In the genomic region with DNA sequence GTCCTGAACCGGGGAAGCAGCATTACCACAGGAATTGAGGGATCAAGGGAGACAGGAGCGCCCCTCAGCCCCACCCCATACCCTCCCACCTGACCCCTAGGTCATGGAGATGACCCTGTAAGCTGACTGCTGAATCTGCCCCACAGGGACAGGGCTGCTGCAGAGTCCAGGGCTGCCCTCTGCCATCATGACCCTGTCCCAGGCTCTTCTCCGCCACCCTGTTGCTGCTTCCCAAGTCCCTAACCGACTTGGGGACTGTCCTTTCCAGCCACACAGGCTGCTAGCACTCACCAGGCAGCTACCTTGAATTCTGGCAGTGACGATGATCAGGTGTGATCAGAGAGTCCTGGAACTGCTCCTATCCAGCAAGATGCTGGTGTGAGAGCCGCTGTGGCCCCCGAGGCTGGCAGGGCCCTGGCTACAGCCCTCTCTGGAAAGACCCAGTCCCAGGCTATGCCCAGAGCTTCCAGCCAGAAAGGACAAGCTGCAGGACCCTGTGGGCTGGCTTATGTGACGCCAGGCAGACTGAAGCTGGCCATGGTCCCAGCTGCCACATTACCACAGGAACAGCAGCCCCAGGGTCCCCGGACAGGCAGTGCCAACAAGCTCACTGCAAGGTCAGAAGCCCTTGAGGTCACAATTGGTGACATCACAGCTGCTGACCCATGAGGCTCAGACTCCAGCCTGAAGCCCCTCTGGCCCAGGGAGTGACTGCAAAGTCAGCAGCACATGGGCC, we compare ENCODE assay signal across 3 cellular contexts.
A peak's percentile ranks its signal among the peaks of the same experiment; 100 is the strongest.
TF ChIP-seq lines count a peak whose summit lies in the region.

A gene with protein sequence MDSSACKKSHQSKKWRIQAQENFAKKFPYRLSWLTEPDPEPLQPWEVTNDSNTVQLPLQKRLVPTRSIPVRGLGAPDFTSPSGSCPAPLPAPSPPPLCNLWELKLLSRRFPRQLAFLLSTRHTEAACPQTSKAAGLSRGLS (minus strand): TSS at position 597 of the 736 bp plus-strand sequence. CDS start 5,542 bp downstream, outside the sequence.

TF ChIP-seq in GM23338, 12 proteins besides CTCF, POLR2A, EP300 and RAD21 (continued from another document and continues in another):
- TF ChIP-seq, protein P1, sequence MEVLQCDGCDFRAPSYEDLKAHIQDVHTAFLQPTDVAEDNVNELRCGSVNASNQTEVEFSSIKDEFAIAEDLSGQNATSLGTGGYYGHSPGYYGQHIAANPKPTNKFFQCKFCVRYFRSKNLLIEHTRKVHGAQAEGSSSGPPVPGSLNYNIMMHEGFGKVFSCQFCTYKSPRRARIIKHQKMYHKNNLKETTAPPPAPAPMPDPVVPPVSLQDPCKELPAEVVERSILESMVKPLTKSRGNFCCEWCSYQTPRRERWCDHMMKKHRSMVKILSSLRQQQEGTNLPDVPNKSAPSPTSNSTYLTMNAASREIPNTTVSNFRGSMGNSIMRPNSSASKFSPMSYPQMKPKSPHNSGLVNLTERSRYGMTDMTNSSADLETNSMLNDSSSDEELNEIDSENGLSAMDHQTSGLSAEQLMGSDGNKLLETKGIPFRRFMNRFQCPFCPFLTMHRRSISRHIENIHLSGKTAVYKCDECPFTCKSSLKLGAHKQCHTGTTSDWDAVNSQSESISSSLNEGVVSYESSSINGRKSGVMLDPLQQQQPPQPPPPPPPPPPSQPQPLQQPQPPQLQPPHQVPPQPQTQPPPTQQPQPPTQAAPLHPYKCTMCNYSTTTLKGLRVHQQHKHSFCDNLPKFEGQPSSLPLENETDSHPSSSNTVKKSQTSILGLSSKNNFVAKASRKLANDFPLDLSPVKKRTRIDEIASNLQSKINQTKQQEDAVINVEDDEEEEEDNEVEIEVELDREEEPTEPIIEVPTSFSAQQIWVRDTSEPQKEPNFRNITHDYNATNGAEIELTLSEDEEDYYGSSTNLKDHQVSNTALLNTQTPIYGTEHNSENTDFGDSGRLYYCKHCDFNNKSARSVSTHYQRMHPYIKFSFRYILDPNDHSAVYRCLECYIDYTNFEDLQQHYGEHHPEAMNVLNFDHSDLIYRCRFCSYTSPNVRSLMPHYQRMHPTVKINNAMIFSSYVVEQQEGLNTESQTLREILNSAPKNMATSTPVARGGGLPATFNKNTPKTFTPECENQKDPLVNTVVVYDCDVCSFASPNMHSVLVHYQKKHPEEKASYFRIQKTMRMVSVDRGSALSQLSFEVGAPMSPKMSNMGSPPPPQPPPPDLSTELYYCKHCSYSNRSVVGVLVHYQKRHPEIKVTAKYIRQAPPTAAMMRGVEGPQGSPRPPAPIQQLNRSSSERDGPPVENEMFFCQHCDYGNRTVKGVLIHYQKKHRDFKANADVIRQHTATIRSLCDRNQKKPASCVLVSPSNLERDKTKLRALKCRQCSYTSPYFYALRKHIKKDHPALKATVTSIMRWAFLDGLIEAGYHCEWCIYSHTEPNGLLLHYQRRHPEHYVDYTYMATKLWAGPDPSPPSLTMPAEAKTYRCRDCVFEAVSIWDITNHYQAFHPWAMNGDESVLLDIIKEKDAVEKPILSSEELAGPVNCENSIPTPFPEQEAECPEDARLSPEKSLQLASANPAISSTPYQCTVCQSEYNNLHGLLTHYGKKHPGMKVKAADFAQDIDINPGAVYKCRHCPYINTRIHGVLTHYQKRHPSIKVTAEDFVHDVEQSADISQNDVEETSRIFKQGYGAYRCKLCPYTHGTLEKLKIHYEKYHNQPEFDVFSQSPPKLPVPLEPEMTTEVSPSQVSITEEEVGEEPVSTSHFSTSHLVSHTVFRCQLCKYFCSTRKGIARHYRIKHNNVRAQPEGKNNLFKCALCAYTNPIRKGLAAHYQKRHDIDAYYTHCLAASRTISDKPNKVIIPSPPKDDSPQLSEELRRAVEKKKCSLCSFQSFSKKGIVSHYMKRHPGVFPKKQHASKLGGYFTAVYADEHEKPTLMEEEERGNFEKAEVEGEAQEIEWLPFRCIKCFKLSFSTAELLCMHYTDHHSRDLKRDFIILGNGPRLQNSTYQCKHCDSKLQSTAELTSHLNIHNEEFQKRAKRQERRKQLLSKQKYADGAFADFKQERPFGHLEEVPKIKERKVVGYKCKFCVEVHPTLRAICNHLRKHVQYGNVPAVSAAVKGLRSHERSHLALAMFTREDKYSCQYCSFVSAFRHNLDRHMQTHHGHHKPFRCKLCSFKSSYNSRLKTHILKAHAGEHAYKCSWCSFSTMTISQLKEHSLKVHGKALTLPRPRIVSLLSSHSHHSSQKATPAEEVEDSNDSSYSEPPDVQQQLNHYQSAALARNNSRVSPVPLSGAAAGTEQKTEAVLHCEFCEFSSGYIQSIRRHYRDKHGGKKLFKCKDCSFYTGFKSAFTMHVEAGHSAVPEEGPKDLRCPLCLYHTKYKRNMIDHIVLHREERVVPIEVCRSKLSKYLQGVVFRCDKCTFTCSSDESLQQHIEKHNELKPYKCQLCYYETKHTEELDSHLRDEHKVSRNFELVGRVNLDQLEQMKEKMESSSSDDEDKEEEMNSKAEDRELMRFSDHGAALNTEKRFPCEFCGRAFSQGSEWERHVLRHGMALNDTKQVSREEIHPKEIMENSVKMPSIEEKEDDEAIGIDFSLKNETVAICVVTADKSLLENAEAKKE (CRISPR knock-in tag; IDR thresholded peaks at IDR 0.05), result no peak

TF ChIP-seq in SK-N-SH treated with all-trans-retinoic acid at 6 μM for 48 hours, 23 proteins besides CTCF, POLR2A, EP300 and RAD21:
- TF ChIP-seq, protein P2, sequence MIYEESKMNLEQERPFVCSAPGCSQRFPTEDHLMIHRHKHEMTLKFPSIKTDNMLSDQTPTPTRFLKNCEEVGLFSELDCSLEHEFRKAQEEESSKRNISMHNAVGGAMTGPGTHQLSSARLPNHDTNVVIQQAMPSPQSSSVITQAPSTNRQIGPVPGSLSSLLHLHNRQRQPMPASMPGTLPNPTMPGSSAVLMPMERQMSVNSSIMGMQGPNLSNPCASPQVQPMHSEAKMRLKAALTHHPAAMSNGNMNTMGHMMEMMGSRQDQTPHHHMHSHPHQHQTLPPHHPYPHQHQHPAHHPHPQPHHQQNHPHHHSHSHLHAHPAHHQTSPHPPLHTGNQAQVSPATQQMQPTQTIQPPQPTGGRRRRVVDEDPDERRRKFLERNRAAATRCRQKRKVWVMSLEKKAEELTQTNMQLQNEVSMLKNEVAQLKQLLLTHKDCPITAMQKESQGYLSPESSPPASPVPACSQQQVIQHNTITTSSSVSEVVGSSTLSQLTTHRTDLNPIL (CRISPR knock-in tag; IDR thresholded peaks at IDR 0.05; ENCODE audit: low read depth), result no peak
- TF ChIP-seq ESRRG (CRISPR knock-in tag; IDR thresholded peaks at IDR 0.05), result no peak
- TF ChIP-seq ZFP30 (CRISPR knock-in tag; IDR thresholded peaks at IDR 0.05), result no peak
- no peak for TF ChIP-seq PPARA (CRISPR knock-in tag; IDR thresholded peaks at IDR 0.05; ENCODE audit: borderline replicate concordance)
- TF ChIP-seq ZFP3 (CRISPR knock-in tag; IDR thresholded peaks at IDR 0.05), result no peak
- TF ChIP-seq BACH2 (CRISPR knock-in tag; IDR thresholded peaks at IDR 0.05; ENCODE audit: borderline replicate concordance), result no peak

TF ChIP-seq in HepG2, 621 proteins besides CTCF, POLR2A, EP300 and RAD21:
- TF ChIP-seq, protein P3, sequence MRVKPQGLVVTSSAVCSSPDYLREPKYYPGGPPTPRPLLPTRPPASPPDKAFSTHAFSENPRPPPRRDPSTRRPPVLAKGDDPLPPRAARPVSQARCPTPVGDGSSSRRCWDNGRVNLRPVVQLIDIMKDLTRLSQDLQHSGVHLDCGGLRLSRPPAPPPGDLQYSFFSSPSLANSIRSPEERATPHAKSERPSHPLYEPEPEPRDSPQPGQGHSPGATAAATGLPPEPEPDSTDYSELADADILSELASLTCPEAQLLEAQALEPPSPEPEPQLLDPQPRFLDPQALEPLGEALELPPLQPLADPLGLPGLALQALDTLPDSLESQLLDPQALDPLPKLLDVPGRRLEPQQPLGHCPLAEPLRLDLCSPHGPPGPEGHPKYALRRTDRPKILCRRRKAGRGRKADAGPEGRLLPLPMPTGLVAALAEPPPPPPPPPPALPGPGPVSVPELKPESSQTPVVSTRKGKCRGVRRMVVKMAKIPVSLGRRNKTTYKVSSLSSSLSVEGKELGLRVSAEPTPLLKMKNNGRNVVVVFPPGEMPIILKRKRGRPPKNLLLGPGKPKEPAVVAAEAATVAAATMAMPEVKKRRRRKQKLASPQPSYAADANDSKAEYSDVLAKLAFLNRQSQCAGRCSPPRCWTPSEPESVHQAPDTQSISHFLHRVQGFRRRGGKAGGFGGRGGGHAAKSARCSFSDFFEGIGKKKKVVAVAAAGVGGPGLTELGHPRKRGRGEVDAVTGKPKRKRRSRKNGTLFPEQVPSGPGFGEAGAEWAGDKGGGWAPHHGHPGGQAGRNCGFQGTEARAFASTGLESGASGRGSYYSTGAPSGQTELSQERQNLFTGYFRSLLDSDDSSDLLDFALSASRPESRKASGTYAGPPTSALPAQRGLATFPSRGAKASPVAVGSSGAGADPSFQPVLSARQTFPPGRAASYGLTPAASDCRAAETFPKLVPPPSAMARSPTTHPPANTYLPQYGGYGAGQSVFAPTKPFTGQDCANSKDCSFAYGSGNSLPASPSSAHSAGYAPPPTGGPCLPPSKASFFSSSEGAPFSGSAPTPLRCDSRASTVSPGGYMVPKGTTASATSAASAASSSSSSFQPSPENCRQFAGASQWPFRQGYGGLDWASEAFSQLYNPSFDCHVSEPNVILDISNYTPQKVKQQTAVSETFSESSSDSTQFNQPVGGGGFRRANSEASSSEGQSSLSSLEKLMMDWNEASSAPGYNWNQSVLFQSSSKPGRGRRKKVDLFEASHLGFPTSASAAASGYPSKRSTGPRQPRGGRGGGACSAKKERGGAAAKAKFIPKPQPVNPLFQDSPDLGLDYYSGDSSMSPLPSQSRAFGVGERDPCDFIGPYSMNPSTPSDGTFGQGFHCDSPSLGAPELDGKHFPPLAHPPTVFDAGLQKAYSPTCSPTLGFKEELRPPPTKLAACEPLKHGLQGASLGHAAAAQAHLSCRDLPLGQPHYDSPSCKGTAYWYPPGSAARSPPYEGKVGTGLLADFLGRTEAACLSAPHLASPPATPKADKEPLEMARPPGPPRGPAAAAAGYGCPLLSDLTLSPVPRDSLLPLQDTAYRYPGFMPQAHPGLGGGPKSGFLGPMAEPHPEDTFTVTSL (CRISPR knock-in tag; IDR thresholded peaks at IDR 0.05; ENCODE audit: borderline replicate concordance), result no peak
- TF ChIP-seq ZNF124 (CRISPR knock-in tag; IDR thresholded peaks at IDR 0.05), result no peak
- peak; percentile 28; the same call in 1 of the 2 replicates for TF ChIP-seq CREB1 (IDR thresholded peaks at IDR 0.05)
- no peak for TF ChIP-seq CREB1 (CRISPR knock-in tag; IDR thresholded peaks at IDR 0.05)
TF ChIP-seq in HepG2: peak in this region for 1.
